15 cellular contexts compared by ENCODE assay signal in genomic region chr16:50373780-50374179, GRCh38. TPM values are rescaled to one million over a fixed set of nuclear protein-coding genes. Genes with fewer than 3 reads are reported as not detected.
DNase-seq lines count a peak whose midpoint lies in the region; ATAC-seq and TF ChIP-seq lines count a peak whose summit lies in the region.
"Had no signal": no experiment of that assay in that cellular context is flagged by ENCODE, and none has a peak within 500 bp of the region (broad histone marks: within the 10 kb centered on the region; RNA-seq: fewer than 3 reads in every experiment).

No MANE protein-coding gene starts in this region.

- peak overlapping the region in 2 of 3 experiments; percentile 4 to 28 for H3K27ac Mint-ChIP-seq in nephron
- H3K27ac Mint-ChIP-seq in stimulated activated effector memory CD8-positive, alpha-beta T cell treated with anti-CD3 and anti-CD28 coated beads, Interleukin-12 subunit alpha, Interleukin-12 subunit beta, amount 100 ng/mL, for 72 hours: peak overlapping the region; percentile 20

- H3K27me3 ChIP-seq in left ventricle myocardium inferior (ENCODE audit: low read depth): no peaks in the 10 kb centered on the region

- no peaks in the 10 kb centered on the region for H3K36me3 Mint-ChIP-seq in nephron (ENCODE audit: low read depth)
- H3K36me3 Mint-ChIP-seq in stimulated activated effector memory CD8-positive, alpha-beta T cell treated with anti-CD3 and anti-CD28 coated beads, Interleukin-12 subunit alpha, Interleukin-12 subunit beta, amount 100 ng/mL, for 72 hours: peaks cover 6% of the 10 kb centered on the region

- peaks cover 9% of the 10 kb centered on the region for H3K4me1 Mint-ChIP-seq in nephron
- peaks cover 19% of the 10 kb centered on the region for H3K4me1 Mint-ChIP-seq in stimulated activated effector memory CD8-positive, alpha-beta T cell treated with anti-CD3 and anti-CD28 coated beads, Interleukin-12 subunit alpha, Interleukin-12 subunit beta, amount 100 ng/mL, for 72 hours

- TF ChIP-seq CTCF in left ventricle myocardium inferior (IDR thresholded peaks at IDR 0.05; ENCODE audit: borderline replicate concordance): no peak
- no peak for TF ChIP-seq CTCF in nephron (IDR thresholded peaks at IDR 0.05; ENCODE audit: unreplicated experiment in 3 of 3)

- H3K36me3 ChIP-seq in left ventricle myocardium inferior: no peaks in the 10 kb centered on the region

- H3K27ac ChIP-seq in left ventricle myocardium inferior (replicated peaks): peak overlapping the region; percentile 54
- H3K27ac ChIP-seq: GM23248 had no signal

- no peak for DNase-seq in left ventricle myocardium inferior
- DNase-seq in left ventricle myocardium superior: no peak
- DNase-seq in stimulated activated effector memory CD8-positive, alpha-beta T cell treated with anti-CD3 and anti-CD28 coated beads, Interleukin-12 subunit alpha, Interleukin-12 subunit beta, amount 100 ng/mL, for 72 hours (ENCODE audit: low spot score in 2 of 2): no peak
- DNase-seq in NCI-H524 (lab: John Stamatoyannopoulos, UW): no peak
- DNase-seq in glomerular visceral epithelial cell (ENCODE audit: extremely low spot score): no peak
- no peak for DNase-seq in activated CD4-positive, alpha-beta T cell treated with anti-CD3 and anti-CD28 coated beads for 1 hour
- DNase-seq: GDM1, KBM-7, NCI-H1417 treated with DMSO at 0.1 percent for 48 hours, NCI-H1930, OCI-M1 had no signal

- no peak for ATAC-seq in left ventricle myocardium superior
- ATAC-seq in stimulated activated effector memory CD8-positive, alpha-beta T cell treated with anti-CD3 and anti-CD28 coated beads, Interleukin-12 subunit alpha, Interleukin-12 subunit beta, amount 100 ng/mL, for 72 hours: no peak
- ATAC-seq: GM12878 had no signal

- H3K9me3 ChIP-seq in left ventricle myocardium inferior (replicated peaks): no peaks in the 10 kb centered on the region
- H3K9me3 ChIP-seq: A549 had no signal

- H3K4me1 ChIP-seq in left ventricle myocardium inferior: peaks cover 21% of the 10 kb centered on the region

- no peak overlapping the region for H3K4me3 Mint-ChIP-seq in nephron
- H3K4me3 Mint-ChIP-seq in stimulated activated effector memory CD8-positive, alpha-beta T cell treated with anti-CD3 and anti-CD28 coated beads, Interleukin-12 subunit alpha, Interleukin-12 subunit beta, amount 100 ng/mL, for 72 hours: no peak overlapping the region

- intact Hi-C loops in left ventricle myocardium inferior (cut with micrococcal nuclease) (loop anchor here (5.0 kb wide), 1 partner anchor 289 kb away; no protein-coding TSS in a partner anchor), left ventricle myocardium superior (cut with micrococcal nuclease) (no loop called here)

- no peaks in the 10 kb centered on the region for H3K27me3 Mint-ChIP-seq in nephron (ENCODE audit: low read depth)

- H3K9me3 Mint-ChIP-seq in nephron: no peaks in the 10 kb centered on the region
- H3K9me3 Mint-ChIP-seq in stimulated activated effector memory CD8-positive, alpha-beta T cell treated with anti-CD3 and anti-CD28 coated beads, Interleukin-12 subunit alpha, Interleukin-12 subunit beta, amount 100 ng/mL, for 72 hours: no peaks in the 10 kb centered on the region

- H3K4me3 ChIP-seq in left ventricle myocardium inferior: no peak overlapping the region
- H3K4me3 ChIP-seq: A549, GM12878, GM23248 had no signal

RNA-seq across cellular contexts. Expression of gene BRD7, which starts 5.0 kb away (rescaled TPM):
- total RNA-seq in left ventricle myocardium inferior: 52.3 TPM
- total RNA-seq in left ventricle myocardium superior: 46.7 TPM
